ENCODE assay signal across 12 cellular contexts in genomic region chr9:6917162-6917561, GRCh38.
DNase-seq lines count a peak whose midpoint lies in the region; ATAC-seq, FAIRE-seq and TF ChIP-seq lines count a peak whose summit lies in the region.
"Had no signal": no experiment of that assay in that cellular context is flagged by ENCODE, and none has a peak within 500 bp of the region (broad histone marks: within the 10 kb centered on the region; RNA-seq: fewer than 3 reads in every experiment).

No MANE protein-coding gene starts in this region.

- H3K4me1 ChIP-seq in psoas muscle (no peaks in the 10 kb centered on the region), right lobe of liver (no peaks in the 10 kb centered on the region)

- H3K27me3 ChIP-seq in psoas muscle (ENCODE audit: insufficient read depth in 3 of 3, low read length in 2 of 3), result no peaks in the 10 kb centered on the region
- no peaks in the 10 kb centered on the region for H3K27me3 ChIP-seq in right lobe of liver

- H3K36me3 ChIP-seq in psoas muscle (ENCODE audit: insufficient read depth in 1 of 2, low read depth in 1 of 2) (no peaks in the 10 kb centered on the region), right lobe of liver (no peaks in the 10 kb centered on the region)

- H3K9me3 ChIP-seq in psoas muscle (no peaks in the 10 kb centered on the region), right lobe of liver (no peaks in the 10 kb centered on the region)
- H3K9me3 ChIP-seq: SK-N-SH had no signal

- no peak for TF ChIP-seq CTCF in GM12865 (IDR thresholded peaks at IDR 0.05; ENCODE audit: insufficient read depth, low read depth, low read length, missing control alignments)
- no peak for TF ChIP-seq CTCF in psoas muscle (IDR thresholded peaks at IDR 0.05)
- no peak for TF ChIP-seq CTCF in right lobe of liver (IDR thresholded peaks at IDR 0.05)

- H3K27ac ChIP-seq in psoas muscle (no peak overlapping the region), right lobe of liver (no peak overlapping the region)

- ATAC-seq in GM19035 (IDR thresholded peaks at IDR 0.05; ENCODE audit: unreplicated experiment) (peak; percentile 63), HG02610 (IDR thresholded peaks at IDR 0.05; ENCODE audit: unreplicated experiment) (peak; percentile 83), HG03354 (IDR thresholded peaks at IDR 0.05; ENCODE audit: poor library complexity, severe bottlenecking, unreplicated experiment) (peak; percentile 90), psoas muscle (no peak), right lobe of liver (no peak)

- no peak for FAIRE-seq in HTR-8/SVneo (lab: Jason Lieb, UNC)
- FAIRE-seq: urothelium cell line had no signal

- TF ChIP-seq POLR2A in right lobe of liver (IDR thresholded peaks at IDR 0.05), result no peak

- intact Hi-C loops in psoas muscle (cut with DNase I), result no loop called here
- intact Hi-C loops in right lobe of liver (cut with DNase I), result no loop called here

- DNase-seq in GM12865 (ENCODE audit: low read depth) (peak; percentile 56), psoas muscle (no peak), HTR-8/SVneo (ENCODE audit: insufficient read length, low spot score) (no peak), hepatic stellate cell (ENCODE audit: low spot score) (no peak), right lobe of liver (no peak)
- DNase-seq: activated CD4-positive, alpha-beta memory T cell treated with anti-CD3 and anti-CD28 coated beads for 36 hours; AML-193; SK-N-SH had no signal

- no peak overlapping the region for H3K4me3 ChIP-seq in GM12865 (ENCODE audit: low read depth, low read length)
- no peak overlapping the region for H3K4me3 ChIP-seq in psoas muscle
- H3K4me3 ChIP-seq in right lobe of liver, result no peak overlapping the region

Comparison
In these comparisons a context has a peak if more than half of its experiments do, and no peak if none do; other contexts are left out.
1. ATAC-seq: peak in GM19035 (single experiment), HG02610 (single experiment) and HG03354 (single experiment); none in psoas muscle (0 of 4) and right lobe of liver (0 of 4).